ENCODE assay signal across 12 cellular contexts in genomic region chr10:33129987-33130386, GRCh38.
DNase-seq lines count a peak whose midpoint lies in the region; ATAC-seq, FAIRE-seq and TF ChIP-seq lines count a peak whose summit lies in the region.
"Had no signal": no experiment of that assay in that cellular context is flagged by ENCODE, and none has a peak within 500 bp of the region (broad histone marks: within the 10 kb centered on the region; RNA-seq: fewer than 3 reads in every experiment).

No MANE protein-coding gene starts in this region.

- CTCF ChIA-PET in CD4-positive, alpha-beta memory T cell (lab: Charles Lee; ENCODE audit: partially characterized antibody), result interaction anchor here (1.2 to 18.9 kb wide), 7 partner anchors 9 to 173 kb away, joined by 3 to 346 read pairs (median 8); no protein-coding TSS in a partner anchor

- no peak for ATAC-seq in GM18907 (IDR thresholded peaks at IDR 0.05; ENCODE audit: unreplicated experiment)
- ATAC-seq: PC-3; stimulated activated naive CD8-positive, alpha-beta T cell treated with anti-CD3 and anti-CD28 coated beads, Interleukin-15, amount 100 ng/mL, for 72 hours had no signal

- peak overlapping the region in 4 of 8 donors; percentile 51 to 70 (median 60) for H3K4me3 Mint-ChIP-seq in CD4-positive, alpha-beta memory T cell
- no peak overlapping the region for H3K4me3 Mint-ChIP-seq in progenitor cell of endocrine pancreas (ENCODE audit: low read depth)
- H3K4me3 Mint-ChIP-seq: stimulated activated naive CD8-positive, alpha-beta T cell treated with anti-CD3 and anti-CD28 coated beads, Interleukin-15, amount 100 ng/mL, for 72 hours had no signal

- no peak overlapping the region for H3K4me3 ChIP-seq in CD4-positive, alpha-beta memory T cell (ENCODE audit: low read length in 2 of 2)
- H3K4me3 ChIP-seq in MG63 (no peak overlapping the region), choroid plexus epithelial cell (ENCODE audit: low read depth, low read length) (no peak overlapping the region)

- DNase-seq in CD4-positive, alpha-beta memory T cell, result no peak
- peak; percentile 41 for DNase-seq in MG63
- peak; percentile 96 for DNase-seq in choroid plexus epithelial cell (ENCODE audit: low read depth)
- DNase-seq in progenitor cell of endocrine pancreas (ENCODE audit: low spot score, unreplicated experiment), result no peak
- no peak for DNase-seq in NCI-H1048 (lab: John Stamatoyannopoulos, UW)
- DNase-seq in NCI-H345 treated with DMSO at 0.1 percent for 48 hours (lab: John Stamatoyannopoulos, UW; ENCODE audit: unreplicated experiment), result no peak
- DNase-seq in GM12892 (ENCODE audit: insufficient read length), result no peak
- DNase-seq: caudate nucleus; stimulated activated CD4-positive, alpha-beta T cell treated with anti-CD3 and anti-CD28 coated beads, Interleukin-1b, Interleukin-23, amount 100 ng/mL, for 48 hours; stimulated activated naive CD8-positive, alpha-beta T cell treated with anti-CD3 and anti-CD28 coated beads, Interleukin-15, amount 100 ng/mL, for 72 hours had no signal

- FAIRE-seq in GM12892 (lab: Jason Lieb, UNC), result no peak

- POLR2A ChIA-PET in CD4-positive, alpha-beta memory T cell (lab: Charles Lee; ENCODE audit: partially characterized antibody), result interaction anchor here (1.0 to 51.2 kb wide), 6 partner anchors 7 to 200 kb away, joined by 3 to 2213 read pairs (median 5); no protein-coding TSS in a partner anchor

- peak overlapping the region; percentile 55 to 96 (median 91) for H3K27ac Mint-ChIP-seq in CD4-positive, alpha-beta memory T cell
- H3K27ac Mint-ChIP-seq in progenitor cell of endocrine pancreas, result peak overlapping the region; percentile 8
- H3K27ac Mint-ChIP-seq: stimulated activated naive CD8-positive, alpha-beta T cell treated with anti-CD3 and anti-CD28 coated beads, Interleukin-15, amount 100 ng/mL, for 72 hours had no signal

- H3K27ac ChIP-seq in CD4-positive, alpha-beta memory T cell (ENCODE audit: low read depth, low read length), result peak overlapping the region; percentile 13

- H3K4me1 ChIP-seq in CD4-positive, alpha-beta memory T cell (ENCODE audit: insufficient read depth, low read length), result peaks cover 93% of the 10 kb centered on the region

- H3K27me3 Mint-ChIP-seq in CD4-positive, alpha-beta memory T cell, result no peaks in the 10 kb centered on the region
- H3K27me3 Mint-ChIP-seq in progenitor cell of endocrine pancreas, result no peaks in the 10 kb centered on the region
- H3K27me3 Mint-ChIP-seq: stimulated activated naive CD8-positive, alpha-beta T cell treated with anti-CD3 and anti-CD28 coated beads, Interleukin-15, amount 100 ng/mL, for 72 hours had no signal

- H3K9me3 Mint-ChIP-seq in CD4-positive, alpha-beta memory T cell, result peaks cover 0 to 1% (median 0%) of the 10 kb centered on the region in 8 donors
- H3K9me3 Mint-ChIP-seq in progenitor cell of endocrine pancreas (ENCODE audit: low read depth), result no peaks in the 10 kb centered on the region
- H3K9me3 Mint-ChIP-seq: stimulated activated naive CD8-positive, alpha-beta T cell treated with anti-CD3 and anti-CD28 coated beads, Interleukin-15, amount 100 ng/mL, for 72 hours had no signal

- TF ChIP-seq POLR2A in GM12892 (IDR thresholded peaks at IDR 0.05; ENCODE audit: low read depth, low read length), result no peak

- no peaks in the 10 kb centered on the region for H3K9me3 ChIP-seq in CD4-positive, alpha-beta memory T cell (ENCODE audit: control insufficient read depth in 1 of 2, low read length in 2 of 2)
- H3K9me3 ChIP-seq in MG63, result no peaks in the 10 kb centered on the region; the same call in 1 of the 2 replicates

- peaks cover 70 to 98% (median 85%) of the 10 kb centered on the region in 4 donors for H3K4me1 Mint-ChIP-seq in CD4-positive, alpha-beta memory T cell
- H3K4me1 Mint-ChIP-seq in progenitor cell of endocrine pancreas (ENCODE audit: low read depth), result peaks cover 3% of the 10 kb centered on the region

- H3K36me3 Mint-ChIP-seq in CD4-positive, alpha-beta memory T cell, result peaks cover 0 to 6% of the 10 kb centered on the region in 2 donors
- H3K36me3 Mint-ChIP-seq in progenitor cell of endocrine pancreas (ENCODE audit: insufficient read depth), result no peaks in the 10 kb centered on the region

- no peaks in the 10 kb centered on the region for H3K27me3 ChIP-seq in CD4-positive, alpha-beta memory T cell (ENCODE audit: insufficient read depth, low read length)
- H3K27me3 ChIP-seq in MG63, result no peaks in the 10 kb centered on the region

- intact Hi-C loops in CD4-positive, alpha-beta memory T cell (cut with micrococcal nuclease), result loop anchor here (5.0 kb wide), 2 partner anchors 198 to 753 kb away; no protein-coding TSS in a partner anchor

- no peaks in the 10 kb centered on the region for H3K36me3 ChIP-seq in CD4-positive, alpha-beta memory T cell (ENCODE audit: insufficient read depth, low read length)
- no peaks in the 10 kb centered on the region for H3K36me3 ChIP-seq in MG63

- TF ChIP-seq CTCF in choroid plexus epithelial cell (conservative IDR thresholded peaks at IDR 0.05; ENCODE audit: low read depth, low read length), result no peak
- no peak for TF ChIP-seq CTCF in progenitor cell of endocrine pancreas (IDR thresholded peaks at IDR 0.05; ENCODE audit: unreplicated experiment)

Comparison
In these comparisons a context has a peak if more than half of its experiments do, and no peak if none do; other contexts are left out.
1. DNase-seq: peak in MG63 (single experiment) and choroid plexus epithelial cell (single experiment); none in CD4-positive, alpha-beta memory T cell (0 of 5), progenitor cell of endocrine pancreas (single experiment), NCI-H1048 (single experiment), NCI-H345 treated with DMSO at 0.1 percent for 48 hours (single experiment) and GM12892 (single experiment).